In genomic region chr1:227563319-227564201, GRCh38 we compare ENCODE assay signal across 8 cellular contexts. TPM values are rescaled to one million over a fixed set of nuclear protein-coding genes. Genes with fewer than 3 reads are reported as not detected.
DNase-seq lines count a peak whose midpoint lies in the region; ATAC-seq, FAIRE-seq and TF ChIP-seq lines count a peak whose summit lies in the region.

ZNF678 (plus strand) TSS chr1:227563556; CDS start chr1:227650992, 87,436 bp downstream.

- POLR2A ChIA-PET in AG04449 (lab: Yijun Ruan, JAX) = interaction anchor here (0.9 to 1.0 kb wide), 2 partner anchors 21 to 171 kb away, joined by 3 read pairs; partner anchors contain the start of genes JMJD4 and SNAP47

- H3K36me3 ChIP-seq in WERI-Rb-1 (no peaks in the 10 kb centered on the region), bronchial epithelial cell (ENCODE audit: control insufficient read depth, insufficient read depth, low read length) (no peaks in the 10 kb centered on the region)

- no peak for FAIRE-seq in bronchial epithelial cell (lab: Jason Lieb, UNC)

- CTCF ChIA-PET in AG04449 (lab: Yijun Ruan, JAX) = interaction anchor here (0.9 to 3.2 kb wide), 7 partner anchors 18 to 937 kb away, joined by 3 to 20 read pairs (median 4); no protein-coding TSS in a partner anchor

- H3K27ac ChIP-seq in WERI-Rb-1 (peak within 1 kb of the TSS; percentile 96), skin epidermis (peak within 1 kb of the TSS; percentile 8 to 90 (median 85))

- H3K4me3 ChIP-seq in AG04449 (ENCODE audit: low read depth, low read length) = peak within 1 kb of the TSS; percentile 79
- H3K4me3 ChIP-seq in WERI-Rb-1 (ENCODE audit: low read depth, low read length) = peak within 1 kb of the TSS; percentile 67
- peak within 1 kb of the TSS; percentile 51 for H3K4me3 ChIP-seq in bronchial epithelial cell (ENCODE audit: low read depth, low read length)
- peak within 1 kb of the TSS; percentile 44 to 80 (median 70) for H3K4me3 ChIP-seq in skin epidermis

- H3K9me3 ChIP-seq in WERI-Rb-1 (ENCODE audit: severe bottlenecking) = no peaks in the 10 kb centered on the region

- DNase-seq in AG04449 (ENCODE audit: low read depth, low spot score) = peak; percentile 60
- peak; percentile 92 for DNase-seq in NCI-H2196 treated with DMSO at 0.1 percent for 48 hours (lab: John Stamatoyannopoulos, UW; ENCODE audit: unreplicated experiment)
- DNase-seq in WERI-Rb-1 = peak; percentile 87
- DNase-seq in bronchial epithelial cell (ENCODE audit: low read depth) = peak; percentile 88
- DNase-seq in iPS-NIHi11 (ENCODE audit: low spot score) = peak; percentile 98

- no peaks in the 10 kb centered on the region for H3K27me3 ChIP-seq in WERI-Rb-1 (ENCODE audit: insufficient read depth, low read depth, severe bottlenecking)
- no peaks in the 10 kb centered on the region for H3K27me3 ChIP-seq in bronchial epithelial cell (ENCODE audit: control insufficient read depth, insufficient read depth, low read length)

- ATAC-seq in GM18907 (IDR thresholded peaks at IDR 0.05; ENCODE audit: unreplicated experiment) (peak; percentile 96), HG03139 (IDR thresholded peaks at IDR 0.05; ENCODE audit: unreplicated experiment) (peak; percentile 94)

- TF ChIP-seq CTCF in AG04449 (IDR thresholded peaks at IDR 0.05; ENCODE audit: insufficient read depth, low read length, missing control alignments) = no peak
- TF ChIP-seq CTCF in WERI-Rb-1 (IDR thresholded peaks at IDR 0.05; ENCODE audit: low read depth, low read length) = no peak
- TF ChIP-seq CTCF in bronchial epithelial cell (IDR thresholded peaks at IDR 0.05; ENCODE audit: insufficient read depth, low read length, severe bottlenecking) = no peak

RNA-seq across cellular contexts. Expression of gene ZNF678, which starts in this region (rescaled TPM):
- total RNA-seq in bronchial epithelial cell = 5.3 and 8.6 TPM in 2 replicates

Comparison
In these comparisons a context has a peak if more than half of its experiments do, and no peak if none do; other contexts are left out.
1. Peak in every context shown above with its lines: DNase-seq, ATAC-seq, H3K4me3 ChIP-seq and H3K27ac ChIP-seq.